8 cellular contexts compared by ENCODE assay signal in genomic region chr17:1764274-1764673, GRCh38. TPM values are rescaled to one million over a fixed set of nuclear protein-coding genes. Genes with fewer than 3 reads are reported as not detected.
DNase-seq lines count a peak whose midpoint lies in the region; ATAC-seq and TF ChIP-seq lines count a peak whose summit lies in the region.

No MANE protein-coding gene starts in this region.

- H3K4me3 ChIP-seq in AG10803 (ENCODE audit: low read length) (peak overlapping the region; percentile 73), fibroblast of the aortic adventitia (ENCODE audit: low read depth, low read length) (peak overlapping the region; percentile 85)

- intact Hi-C loops in sciatic nerve (cut with DNase I) = no loop called here

- peak; percentile 94 for DNase-seq in AG10803 (ENCODE audit: low read depth)
- peak; percentile 35 for DNase-seq in NCI-H82 treated with DMSO at 0.1 percent for 48 hours (lab: John Stamatoyannopoulos, UW; ENCODE audit: unreplicated experiment)
- peak; percentile 36 to 37 for DNase-seq in activated T-cell treated with anti-CD3 and anti-CD28 coated beads, Interleukin-2, amount 50 U/mL, for 72 hours
- peak; percentile 96 for DNase-seq in fibroblast of the aortic adventitia (ENCODE audit: low read depth)
- peak; percentile 84 for DNase-seq in sciatic nerve (ENCODE audit: low spot score)
- no peak for DNase-seq in 8988T
- DNase-seq in NCI-H748 treated with DMSO at 0.1 percent for 48 hours (lab: John Stamatoyannopoulos, UW) = no peak

- H3K9me3 Mint-ChIP-seq in activated T-cell treated with anti-CD3 and anti-CD28 coated beads, Interleukin-2, amount 50 U/mL, for 72 hours = no peaks in the 10 kb centered on the region

- H3K4me3 Mint-ChIP-seq in activated T-cell treated with anti-CD3 and anti-CD28 coated beads, Interleukin-2, amount 50 U/mL, for 72 hours = peak overlapping the region; percentile 21 to 45

- peaks cover 36% of the 10 kb centered on the region for H3K4me1 Mint-ChIP-seq in activated T-cell treated with anti-CD3 and anti-CD28 coated beads, Interleukin-2, amount 50 U/mL, for 72 hours (ENCODE audit: low read depth)

- H3K27ac Mint-ChIP-seq in activated T-cell treated with anti-CD3 and anti-CD28 coated beads, Interleukin-2, amount 50 U/mL, for 72 hours = peak overlapping the region; percentile 20

- no peak for TF ChIP-seq CTCF in AG10803 (conservative IDR thresholded peaks at IDR 0.05; ENCODE audit: low read length)
- TF ChIP-seq CTCF in fibroblast of the aortic adventitia (IDR thresholded peaks at IDR 0.05; ENCODE audit: insufficient read depth, low read length) = no peak

- peak; percentile 61 to 68 for ATAC-seq in activated T-cell treated with anti-CD3 and anti-CD28 coated beads, Interleukin-2, amount 50 U/mL, for 72 hours (replicated peaks in 1 of 2)
- ATAC-seq in sciatic nerve (peak; percentile 79), GM21360 (IDR thresholded peaks at IDR 0.05; ENCODE audit: unreplicated experiment) (no peak)

- no peaks in the 10 kb centered on the region for H3K36me3 Mint-ChIP-seq in activated T-cell treated with anti-CD3 and anti-CD28 coated beads, Interleukin-2, amount 50 U/mL, for 72 hours (ENCODE audit: insufficient read depth in 2 of 2)

- H3K27me3 Mint-ChIP-seq in activated T-cell treated with anti-CD3 and anti-CD28 coated beads, Interleukin-2, amount 50 U/mL, for 72 hours (ENCODE audit: low read depth) = no peaks in the 10 kb centered on the region

RNA-seq across cellular contexts. Expression of gene SERPINF1, which starts 2.4 kb away (rescaled TPM):
- 1 to 10 TPM in 1 of 2 donors, not detected in 1; 2.2 TPM for total RNA-seq in activated T-cell treated with anti-CD3 and anti-CD28 coated beads, Interleukin-2, amount 50 U/mL, for 72 hours
- total RNA-seq in fibroblast of the aortic adventitia (ENCODE audit: low replicate concordance) = 161 and 450 TPM in 2 replicates
- total RNA-seq in sciatic nerve = 592 TPM

RNA-seq across cellular contexts. Expression of gene SERPINF2, which starts 21.6 kb away (rescaled TPM):
- 1 to 10 TPM in 1 of 2 donors, under 1 TPM in 1; 0.89 to 1.6 TPM for total RNA-seq in activated T-cell treated with anti-CD3 and anti-CD28 coated beads, Interleukin-2, amount 50 U/mL, for 72 hours
- total RNA-seq in fibroblast of the aortic adventitia (ENCODE audit: low replicate concordance) = 0.18 and 1.3 TPM in 2 replicates
- 3.2 TPM for total RNA-seq in sciatic nerve

RNA-seq across cellular contexts. Expression of gene WDR81, which starts 39.8 kb away (rescaled TPM):
- total RNA-seq in activated T-cell treated with anti-CD3 and anti-CD28 coated beads, Interleukin-2, amount 50 U/mL, for 72 hours = 10 to 100 TPM in 1 of 2 donors, 1 to 10 TPM in 1; 9.4 to 11.2 TPM
- total RNA-seq in fibroblast of the aortic adventitia (ENCODE audit: low replicate concordance) = 27.7 and 39.6 TPM in 2 replicates
- total RNA-seq in sciatic nerve = 26.1 TPM

RNA-seq across cellular contexts. Expression of gene TLCD2, which starts 54.1 kb away (rescaled TPM):
- 1 to 10 TPM in 1 of 2 donors, under 1 TPM in 1; 0.70 to 1.8 TPM for total RNA-seq in activated T-cell treated with anti-CD3 and anti-CD28 coated beads, Interleukin-2, amount 50 U/mL, for 72 hours
- total RNA-seq in fibroblast of the aortic adventitia (ENCODE audit: low replicate concordance) (4.5 and 10.1 TPM in 2 replicates), sciatic nerve (13.6 TPM)

Comparison
In these comparisons a context has a peak if more than half of its experiments do, and no peak if none do; other contexts are left out.
1. DNase-seq: peak in AG10803 (single experiment), NCI-H82 treated with DMSO at 0.1 percent for 48 hours (single experiment), activated T-cell treated with anti-CD3 and anti-CD28 coated beads, Interleukin-2, amount 50 U/mL, for 72 hours (2 of 2), fibroblast of the aortic adventitia (single experiment) and sciatic nerve (single experiment); none in 8988T (single experiment) and NCI-H748 treated with DMSO at 0.1 percent for 48 hours (single experiment).
2. RNA of gene SERPINF1, which starts 2.4 kb away (total RNA-seq): 592 TPM in sciatic nerve (single experiment) and 161 to 450 TPM in fibroblast of the aortic adventitia; 2.2 TPM in activated T-cell treated with anti-CD3 and anti-CD28 coated beads, Interleukin-2, amount 50 U/mL, for 72 hours; every median in the first group is over 10 times any median in the second.